24 cellular contexts compared by ENCODE assay signal in the genomic region with DNA sequence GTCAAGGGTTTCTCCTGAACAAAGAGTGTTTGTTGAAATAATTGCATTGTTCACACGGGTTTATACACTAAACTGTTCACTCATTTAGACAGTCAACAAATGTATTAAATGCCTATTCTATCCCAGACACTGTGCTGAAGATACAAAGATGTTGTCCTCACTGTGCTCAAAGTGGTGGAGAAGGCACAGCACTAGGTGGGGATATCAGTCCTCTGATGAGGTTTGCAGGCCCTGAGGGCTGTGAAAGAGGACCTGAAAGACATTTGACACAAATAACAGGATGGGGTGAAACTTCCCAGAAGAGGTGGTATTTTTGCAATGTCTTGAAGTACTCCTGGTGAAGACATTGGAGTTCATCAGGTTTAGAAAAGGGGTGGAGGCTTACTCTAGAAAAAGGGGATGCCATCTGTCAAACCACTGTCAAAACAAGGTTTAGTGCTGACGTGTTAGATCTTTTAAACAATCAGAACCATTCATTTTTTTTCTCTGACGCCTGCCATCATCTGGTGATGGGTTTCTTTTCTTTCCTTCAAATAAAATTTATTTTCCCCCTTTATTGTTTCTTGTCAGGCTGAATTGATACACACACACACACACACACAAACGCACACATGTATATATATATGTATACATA.
DNase-seq lines count a peak whose midpoint lies in the region; ATAC-seq, FAIRE-seq and TF ChIP-seq lines count a peak whose summit lies in the region.
"Had no signal": no experiment of that assay in that cellular context is flagged by ENCODE, and none has a peak within 500 bp of the region (broad histone marks: within the 10 kb centered on the region; RNA-seq: fewer than 3 reads in every experiment).

No MANE protein-coding gene starts in this region.

- intact Hi-C loops in lower lobe of right lung (cut with DNase I) = no loop called here

- peak; percentile 91 for FAIRE-seq in GM12892 (lab: Jason Lieb, UNC)
- FAIRE-seq: A549, K562 had no signal

- peak overlapping the region; percentile 25 for H3K27ac ChIP-seq in mesodermal cell (ENCODE audit: low read depth, low read length, severe bottlenecking)
- H3K27ac ChIP-seq in lower lobe of right lung = no peak overlapping the region
- H3K27ac ChIP-seq: A549, dorsolateral prefrontal cortex, gastrocnemius medialis, PC-9, SJSA1 had no signal

- no peaks in the 10 kb centered on the region for H3K9me3 ChIP-seq in mesodermal cell (ENCODE audit: control insufficient read depth, low read length)
- H3K9me3 ChIP-seq in lower lobe of right lung = no peaks in the 10 kb centered on the region
- H3K9me3 ChIP-seq: A549, gastrocnemius medialis, SJSA1 had no signal

- DNase-seq in NCI-H2081 (lab: John Stamatoyannopoulos, UW) = peak; percentile 25 to 59
- no peak for DNase-seq in NCI-H2081 treated with DMSO at 0.1 percent for 48 hours (lab: John Stamatoyannopoulos, UW)
- no peak for DNase-seq in GM12892 (ENCODE audit: insufficient read length)
- peak; percentile 4 for DNase-seq in NCI-H524 treated with DMSO at 0.1 percent for 48 hours (lab: John Stamatoyannopoulos, UW)
- DNase-seq in lower lobe of right lung = no peak
- no peak for DNase-seq in NOMO-1 (lab: John Stamatoyannopoulos, UW; ENCODE audit: unreplicated experiment in 2 of 2)
- DNase-seq: activated gamma-delta T cell; amygdala; C1 segment of cervical spinal cord; caudate nucleus; DND-41; dorsolateral prefrontal cortex; erythroblast; gastrocnemius medialis; MV-4-11; NCI-H446; PC-9; retina; stimulated activated CD4-positive, alpha-beta T cell treated with anti-CD3 and anti-CD28 coated beads, Interleukin-12 subunit alpha, Interleukin-12 subunit beta, amount 100 ng/mL, for 4 hours had no signal

- no peaks in the 10 kb centered on the region for H3K4me1 ChIP-seq in mesodermal cell (ENCODE audit: control insufficient read depth, insufficient read depth, low read length, poor library complexity, severe bottlenecking)
- H3K4me1 ChIP-seq in lower lobe of right lung = no peaks in the 10 kb centered on the region
- H3K4me1 ChIP-seq: A549, gastrocnemius medialis, SJSA1 had no signal

- H3K36me3 ChIP-seq in mesodermal cell (ENCODE audit: control insufficient read depth, insufficient read depth, low read length) = no peaks in the 10 kb centered on the region
- no peaks in the 10 kb centered on the region for H3K36me3 ChIP-seq in lower lobe of right lung
- H3K36me3 ChIP-seq: SJSA1 had no signal

- TF ChIP-seq POLR2A in GM12892 (IDR thresholded peaks at IDR 0.05; ENCODE audit: low read depth, low read length) = no peak

- no CpG with 5 or more reads among the region's 4 CpGs for WGBS in mesodermal cell (ENCODE audit: insufficient coverage in 2 of 2), 2 experiments

- TF ChIP-seq CTCF in lower lobe of right lung (IDR thresholded peaks at IDR 0.05) = no peak

- ATAC-seq in lower lobe of right lung (no peak), HG02623 (IDR thresholded peaks at IDR 0.05; ENCODE audit: unreplicated experiment) (no peak)
- ATAC-seq: A549, gastrocnemius medialis, K562 had no signal

- H3K27me3 ChIP-seq in lower lobe of right lung (ENCODE audit: low read depth) = no peaks in the 10 kb centered on the region
- H3K27me3 ChIP-seq: dorsolateral prefrontal cortex, gastrocnemius medialis, SJSA1 had no signal

- no peak overlapping the region for H3K4me3 ChIP-seq in mesodermal cell (ENCODE audit: extremely low read depth, insufficient read depth, low read length, poor library complexity, severe bottlenecking)
- H3K4me3 ChIP-seq in lower lobe of right lung = no peak overlapping the region
- H3K4me3 ChIP-seq: A549, dorsolateral prefrontal cortex, gastrocnemius medialis, K562, PC-9, SJSA1 had no signal

Comparison
In these comparisons a context has a peak if more than half of its experiments do, and no peak if none do; other contexts are left out.
1. DNase-seq: peak in NCI-H2081 (2 of 2) and NCI-H524 treated with DMSO at 0.1 percent for 48 hours (single experiment); none in NCI-H2081 treated with DMSO at 0.1 percent for 48 hours (single experiment), GM12892 (single experiment), lower lobe of right lung (single experiment) and NOMO-1 (0 of 2).